In the genomic region with DNA sequence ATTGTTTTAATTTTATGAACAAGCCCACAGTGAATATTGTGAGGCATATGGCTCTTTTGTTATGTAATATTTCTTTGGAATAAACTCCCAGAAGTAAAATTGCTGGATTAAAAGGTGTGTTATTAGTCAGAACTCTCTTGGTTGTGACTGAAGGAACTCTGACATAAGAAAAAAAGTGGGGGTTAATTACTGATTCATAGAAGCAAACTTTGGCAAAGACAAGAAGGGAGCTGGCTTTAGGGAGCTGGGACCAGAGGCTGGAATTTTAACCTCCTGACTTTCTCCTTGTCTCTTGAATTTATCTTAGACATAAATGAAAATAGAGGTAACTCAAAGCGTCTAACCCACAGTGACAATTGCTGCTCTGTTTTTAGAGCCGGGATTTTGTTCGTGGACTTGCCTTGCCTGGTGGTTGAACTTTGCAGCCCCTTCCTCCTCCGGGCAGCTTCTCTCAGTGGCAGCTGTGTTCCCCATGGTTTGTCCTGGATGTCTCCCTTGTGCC, we compare ENCODE assay signal across 8 cellular contexts. TPM values are rescaled to one million over a fixed set of nuclear protein-coding genes. Genes with fewer than 3 reads are reported as not detected.
DNase-seq lines count a peak whose midpoint lies in the region; ATAC-seq, FAIRE-seq and TF ChIP-seq lines count a peak whose summit lies in the region.

No MANE protein-coding gene starts in this region.

- no peaks in the 10 kb centered on the region for H3K27me3 Mint-ChIP-seq in CD4-positive, alpha-beta memory T cell

- DNase-seq in CD4-positive, alpha-beta memory T cell = peak in 1 of 5 donors; percentile 14
- DNase-seq in IMR-90 (peak; percentile 47), cardiac fibroblast (ENCODE audit: low read depth in 2 of 2) (peak; percentile 34 to 66), NCI-H1436 (lab: John Stamatoyannopoulos, UW) (no peak), frontal cortex (ENCODE audit: low spot score in 2 of 2) (no peak), HuH-7 (ENCODE audit: low spot score) (no peak)

- peak overlapping the region; percentile 71 for H4K5ac ChIP-seq in IMR-90 (ENCODE audit: low read depth, low read length)

- no peaks in the 10 kb centered on the region for H3K36me3 ChIP-seq in CD4-positive, alpha-beta memory T cell (ENCODE audit: insufficient read depth, low read length)
- H3K36me3 ChIP-seq in IMR-90 (ENCODE audit: control insufficient read depth, insufficient read depth, low read length) (no peaks in the 10 kb centered on the region), mesodermal cell (ENCODE audit: control insufficient read depth, insufficient read depth, low read length) (no peaks in the 10 kb centered on the region)

- BruUV-seq in IMR-90 (replicated peaks; lab: Mats Ljungman, UMichigan) = no TSS peak

- H4K91ac ChIP-seq in IMR-90 (ENCODE audit: insufficient read depth, low read depth, low read length) = peak overlapping the region; percentile 97

- peak overlapping the region in 1 of 2 donors; percentile 73 for H3K4me3 ChIP-seq in CD4-positive, alpha-beta memory T cell (ENCODE audit: low read length in 2 of 2)
- H3K4me3 ChIP-seq in IMR-90 (ENCODE audit: insufficient read depth, low read depth, low read length) = peak overlapping the region; percentile 57
- H3K4me3 ChIP-seq in cardiac fibroblast (replicated peaks in 1 of 2; ENCODE audit: low read depth in 2 of 2, low read length in 2 of 2) = peak overlapping the region; percentile 58 to 60
- H3K4me3 ChIP-seq in mesodermal cell (ENCODE audit: extremely low read depth, insufficient read depth, low read length, poor library complexity, severe bottlenecking) = peak overlapping the region; percentile 52

- H3K9me1 ChIP-seq in IMR-90 (ENCODE audit: insufficient read depth, low read length) = peaks cover 3% of the 10 kb centered on the region; the same call in 1 of the 2 replicates

- intact Hi-C loops in CD4-positive, alpha-beta memory T cell (cut with micrococcal nuclease) = loop anchor here (2.0 to 10.0 kb wide), 3 partner anchors 31 to 773 kb away; partner anchors contain the start of genes GSK3B and TMEM39A
- intact Hi-C loops in IMR-90 (cut with micrococcal nuclease) = no loop called here

- H3K9me3 ChIP-seq in CD4-positive, alpha-beta memory T cell (ENCODE audit: control insufficient read depth in 1 of 2, low read length in 2 of 2) = no peaks in the 10 kb centered on the region
- H3K9me3 ChIP-seq in IMR-90 (ENCODE audit: control insufficient read depth, insufficient read depth, low read length) (no peaks in the 10 kb centered on the region), mesodermal cell (ENCODE audit: control insufficient read depth, low read length) (no peaks in the 10 kb centered on the region)

- peak overlapping the region; percentile 94 for H2AK9ac ChIP-seq in IMR-90 (replicated peaks; ENCODE audit: low read depth, low read length, poor library complexity)

- H3K27ac Mint-ChIP-seq in CD4-positive, alpha-beta memory T cell = peak overlapping the region; percentile 90 to 94 (median 91)

- H4K20me1 ChIP-seq in IMR-90 (ENCODE audit: insufficient read depth, low read length) = no peaks in the 10 kb centered on the region

- dilution Hi-C loops in IMR-90 (cut with HindIII; ENCODE audit: low sequenced_read_pairs, unreplicated experiment) = no loop called here

- peak overlapping the region; percentile 98 for H3K14ac ChIP-seq in IMR-90 (replicated peaks; ENCODE audit: low read depth, low read length)

- H2BK15ac ChIP-seq in IMR-90 (ENCODE audit: low read depth, low read length) = peak overlapping the region; percentile 9; the same call in 1 of the 3 replicates

- CTCF ChIA-PET in CD4-positive, alpha-beta memory T cell (lab: Charles Lee; ENCODE audit: partially characterized antibody) = interaction anchor here (1.0 to 3.1 kb wide), 6 partner anchors 17 to 82 kb away, joined by 3 to 17 read pairs (median 6); partner anchors contain the start of genes ARHGAP31 and B4GALT4
- CTCF ChIA-PET in IMR-90 (lab: Yijun Ruan, JAX) = interaction anchor here (1.5 kb wide), 1 partner anchor 31 kb away, joined by 9 read pairs; no protein-coding TSS in a partner anchor

- peak overlapping the region; percentile 83 for H3K9ac ChIP-seq in IMR-90 (ENCODE audit: low read depth, low read length)

- H3K36me3 Mint-ChIP-seq in CD4-positive, alpha-beta memory T cell = no peaks in the 10 kb centered on the region

- POLR2A ChIA-PET in CD4-positive, alpha-beta memory T cell (lab: Charles Lee; ENCODE audit: partially characterized antibody) = interaction anchor here (0.7 to 3.2 kb wide), 7 partner anchors 9 to 177 kb away, joined by 3 to 55 read pairs (median 7); partner anchors contain the start of genes ARHGAP31, B4GALT4 and TMEM39A
- POLR2A ChIA-PET in IMR-90 (lab: Charles Lee; ENCODE audit: unreplicated experiment) = no interaction called here

- H4K8ac ChIP-seq in IMR-90 (ENCODE audit: low read depth in 2 of 2, low read length in 2 of 2) = peak overlapping the region; percentile 86 to 91

- TF ChIP-seq POLR2A in IMR-90 (IDR thresholded peaks at IDR 0.05; ENCODE audit: low read depth, low read length) = no peak

- peak overlapping the region; percentile 93 for H2AFZ ChIP-seq in IMR-90 (replicated peaks; ENCODE audit: low read length, poor library complexity)

- H3K27ac ChIP-seq in CD4-positive, alpha-beta memory T cell (ENCODE audit: low read depth, low read length) = peak overlapping the region; percentile 75
- peak overlapping the region; percentile 86 for H3K27ac ChIP-seq in IMR-90 (ENCODE audit: insufficient read depth, low read length)
- H3K27ac ChIP-seq in mesodermal cell (ENCODE audit: low read depth, low read length, severe bottlenecking) = peak overlapping the region; percentile 91

- peak overlapping the region; percentile 87 for H2AK5ac ChIP-seq in IMR-90 (ENCODE audit: low read depth, low read length)

- 5% methylated on average over 3 of the region's 4 CpGs; no CpG with 5 or more reads in 1 of the 2 experiments for WGBS in IMR-90 (ENCODE audit: extremely low coverage in 2 of 2, insufficient read length in 1 of 2), 2 experiments
- WGBS in mesodermal cell (ENCODE audit: insufficient coverage in 2 of 2), 2 experiments = 13 to 14% methylated on average over 3 to 4 of the region's 4 CpGs

- H2BK120ac ChIP-seq in IMR-90 (ENCODE audit: low read depth, low read length) = peak overlapping the region; percentile 90

- peak overlapping the region; percentile 71 to 88 (median 85) for H3K4me3 Mint-ChIP-seq in CD4-positive, alpha-beta memory T cell

- H3K4me2 ChIP-seq in IMR-90 (ENCODE audit: low read depth, low read length) = peak overlapping the region; percentile 82

- peaks cover 16 to 38% (median 29%) of the 10 kb centered on the region in 4 donors for H3K4me1 Mint-ChIP-seq in CD4-positive, alpha-beta memory T cell

- peaks cover 0 to 4% (median 0%) of the 10 kb centered on the region in 8 donors for H3K9me3 Mint-ChIP-seq in CD4-positive, alpha-beta memory T cell

- TF ChIP-seq CTCF in IMR-90 (conservative IDR thresholded peaks at IDR 0.05; ENCODE audit: low read depth, low read length) (no peak), cardiac fibroblast (IDR thresholded peaks at IDR 0.05; ENCODE audit: low read depth, low read length) (no peak)

- no peak for TF ChIP-seq RAD21 in IMR-90 (IDR thresholded peaks at IDR 0.05; ENCODE audit: low read length)

- peak overlapping the region; percentile 96 for H3K23ac ChIP-seq in IMR-90 (ENCODE audit: low read depth, low read length)

- peak overlapping the region; percentile 98 for H3K4ac ChIP-seq in IMR-90 (ENCODE audit: low read depth, low read length)

- no peak for FAIRE-seq in frontal cortex (lab: Jason Lieb, UNC)

- no peak for ATAC-seq in IMR-90 (ENCODE audit: low read depth)
- ATAC-seq in GM21390 (IDR thresholded peaks at IDR 0.05; ENCODE audit: unreplicated experiment) = no peak

- H3K79me1 ChIP-seq in IMR-90 (ENCODE audit: low read depth in 1 of 2, low read length in 2 of 2) = peaks cover 21 to 55% of the 10 kb centered on the region in 2 experiments

- peak overlapping the region; percentile 39 for H3K18ac ChIP-seq in IMR-90 (ENCODE audit: low read depth, low read length)

- H2BK5ac ChIP-seq in IMR-90 (ENCODE audit: low read depth, low read length, poor library complexity, severe bottlenecking) = peak overlapping the region; percentile 70

- H3K56ac ChIP-seq in IMR-90 (ENCODE audit: extremely low read depth, insufficient read depth, low read length) = peak overlapping the region; percentile 71

- peaks cover 19% of the 10 kb centered on the region for H3K4me1 ChIP-seq in CD4-positive, alpha-beta memory T cell (ENCODE audit: insufficient read depth, low read length)
- H3K4me1 ChIP-seq in IMR-90 (ENCODE audit: control insufficient read depth, insufficient read depth, low read length) (peaks cover 2% of the 10 kb centered on the region; the same call in 1 of the 2 replicates), mesodermal cell (ENCODE audit: control insufficient read depth, insufficient read depth, low read length, poor library complexity, severe bottlenecking) (peaks cover 16% of the 10 kb centered on the region)

- H2BK20ac ChIP-seq in IMR-90 (ENCODE audit: low read depth, low read length) = peak overlapping the region; percentile 57

- in situ Hi-C loops in IMR-90 (cut with MboI; ENCODE audit: low sequenced_read_pairs) = no loop called here

- no peaks in the 10 kb centered on the region for H3K27me3 ChIP-seq in CD4-positive, alpha-beta memory T cell (ENCODE audit: insufficient read depth, low read length)
- H3K27me3 ChIP-seq in IMR-90 (ENCODE audit: control insufficient read depth, insufficient read depth, low read length) = no peaks in the 10 kb centered on the region

TF ChIP-seq in IMR-90, 13 proteins besides CTCF, POLR2A, EP300 and RAD21 (continues in another document):
- TF ChIP-seq RFX5 (IDR thresholded peaks at IDR 0.05; ENCODE audit: low read depth, low read length) (no peak), CHD1 (IDR thresholded peaks at IDR 0.05; ENCODE audit: low read depth, low read length) (no peak), FOS (IDR thresholded peaks at IDR 0.05; ENCODE audit: low read depth, low read length) (no peak), ELK1 (IDR thresholded peaks at IDR 0.05; ENCODE audit: borderline replicate concordance, low read depth, low read length) (no peak)

RNA-seq across cellular contexts. Expression of gene ARHGAP31, which starts 27.9 kb away (rescaled TPM):
- 1 to 10 TPM; 4.5 to 5.8 TPM for total RNA-seq in CD4-positive, alpha-beta memory T cell
- polyA plus RNA-seq in CD4-positive, alpha-beta memory T cell = 1 to 10 TPM; 1.2 to 6.2 TPM
- 6.6 and 7.5 TPM in 2 replicates for total RNA-seq in IMR-90 (2012; rRNA removed)
- 7.7 and 8.3 TPM in 2 replicates for polyA plus RNA-seq in IMR-90 (2012; rRNA removed)
- 2.2 and 2.4 TPM in 2 replicates for polyA plus RNA-seq in IMR-90 (2012; cell fraction: cytosol; rRNA removed)
- polyA plus RNA-seq in IMR-90 (2012; cell fraction: nucleus; rRNA removed; ENCODE audit: low replicate concordance) = 2.2 and 3.0 TPM in 2 replicates
- polyA plus RNA-seq in mesodermal cell (2013, experiment 1 of 2) = 12.3 TPM
- 10.1 TPM for polyA plus RNA-seq in mesodermal cell (2013, experiment 2 of 2)
- total RNA-seq in frontal cortex = 2.0 TPM

Comparison
In these comparisons a context has a peak if more than half of its experiments do, and no peak if none do; other contexts are left out.
1. DNase-seq: peak in IMR-90 (single experiment) and cardiac fibroblast (2 of 2); none in NCI-H1436 (single experiment), frontal cortex (0 of 2) and HuH-7 (single experiment).
2. Peak in every context shown above with its lines, with median percentiles within 50 percentile points of each other: H3K27ac ChIP-seq.